Comparison of ENCODE assay signal across 8 cellular contexts in the genomic region with DNA sequence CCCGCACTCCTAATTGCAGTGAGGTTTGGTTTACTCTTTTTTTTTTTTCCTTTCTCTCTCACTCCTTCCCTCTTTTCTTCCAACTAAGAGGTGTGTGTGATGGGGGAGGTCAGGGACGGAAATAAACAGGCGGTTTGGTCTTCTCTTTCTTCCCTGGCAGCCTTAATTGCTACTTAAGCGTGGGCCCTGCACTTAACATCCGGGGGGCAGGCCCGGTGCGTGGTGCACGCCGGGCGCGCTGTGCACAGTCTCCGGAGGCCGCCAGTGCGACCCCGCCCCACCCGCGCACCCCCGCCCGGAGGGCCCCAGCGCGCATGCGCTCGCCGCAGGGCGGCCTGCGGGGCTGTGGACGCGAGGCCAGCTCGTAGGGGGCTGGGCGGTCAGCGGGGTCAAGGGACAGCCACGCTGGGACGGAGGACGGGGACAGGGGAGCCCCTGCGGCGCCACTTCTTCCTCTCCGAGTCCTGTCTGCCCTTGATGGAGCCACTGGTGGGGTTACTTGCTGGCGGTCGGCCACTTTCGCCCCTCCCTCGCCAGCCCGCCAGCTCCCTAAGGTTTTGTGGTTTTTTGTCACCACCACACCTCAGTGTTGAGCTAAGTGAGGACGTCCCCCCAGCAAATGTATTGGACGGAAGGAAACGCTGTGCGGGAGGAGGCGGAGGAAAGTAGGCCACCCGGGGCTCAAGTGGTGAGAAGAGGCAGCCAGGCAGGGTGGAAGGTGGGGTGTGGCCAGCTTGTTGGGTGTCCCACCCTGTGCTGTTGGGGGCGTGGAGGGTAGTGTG.
DNase-seq lines count a peak whose midpoint lies in the region; ATAC-seq, FAIRE-seq and TF ChIP-seq lines count a peak whose summit lies in the region.

No MANE protein-coding gene starts in this region.

- ATAC-seq in A549 (peak; percentile 20 to 68; a peak in 3 of 6 replicates), GM18907 (IDR thresholded peaks at IDR 0.05; ENCODE audit: unreplicated experiment) (peak; percentile 75), T-cell (replicated peaks in 1 of 4) (peak; percentile 96 to 99 (median 98))

- peaks cover 0 to 3% of the 10 kb centered on the region in 2 donors for H3K27me3 Mint-ChIP-seq in T-cell

- POLR2A ChIA-PET in A549 (lab: Yijun Ruan, JAX): no interaction called here
- POLR2A ChIA-PET in T-cell (lab: Charles Lee): interaction anchor here in 1 of 2 donors (0.7 kb wide), 1 partner anchor 234 kb away, joined by 3 read pairs; no protein-coding TSS in a partner anchor

- peak overlapping the region; percentile 82 for H3K4me2 ChIP-seq in A549

- peak overlapping the region; percentile 33; the same call in 2 of the 3 replicates for H3K4me3 ChIP-seq in A549
- H3K4me3 ChIP-seq in iPS-18a (ENCODE audit: low read length): peak overlapping the region; percentile 56
- H3K4me3 ChIP-seq in spleen: peak overlapping the region; percentile 20 to 69 (median 42)

- no peak for TF ChIP-seq RAD21 in A549 (conservative IDR thresholded peaks at IDR 0.05 in 1 of 2, IDR thresholded peaks at IDR 0.05 in 1 of 2)

- no peak overlapping the region for H3K9ac ChIP-seq in iPS-18a (ENCODE audit: low read length)

- CTCF ChIA-PET in A549 (lab: Yijun Ruan, JAX) (interaction anchor here (0.8 to 4.8 kb wide), 5 partner anchors 9 to 326 kb away, joined by 3 to 30 read pairs (median 4); partner anchors contain the start of gene AATF), T-cell (lab: Charles Lee) (interaction anchor here in 1 of 2 donors (1.2 kb wide), 1 partner anchor 33 kb away, joined by 3 read pairs; no protein-coding TSS in a partner anchor)

- DNase-seq in A549 (ENCODE audit: low read depth in 1 of 2, low spot score in 1 of 2) (no peak), Kasumi-1 (lab: John Stamatoyannopoulos, UW) (peak; percentile 23 to 38), T-cell (peak; percentile 63 to 86 (median 76)), spleen (peak; percentile 94), cerebellar nuclear complex (lab: John Stamatoyannopoulos, UW) (no peak)

- H3K4me3 Mint-ChIP-seq in T-cell: peak overlapping the region; percentile 78 to 82 (median 78)

- intact Hi-C loops in spleen (cut with DNase I; ENCODE audit: low total_unique reads): no loop called here

- H3K27ac ChIP-seq in A549 (peak overlapping the region; percentile 45 to 75; a peak in 4 of 6 replicates), angular gyrus (ENCODE audit: low read depth, low read length) (peak overlapping the region; percentile 55), iPS-18a (ENCODE audit: low read length) (no peak overlapping the region), spleen (peak overlapping the region; percentile 52 to 87 (median 80))

- H3K27ac Mint-ChIP-seq in T-cell: peak overlapping the region; percentile 99

- TF ChIP-seq CTCF in A549 (IDR thresholded peaks at IDR 0.05) (no peak), spleen (IDR thresholded peaks at IDR 0.05 in 8 of 11, conservative IDR thresholded peaks at IDR 0.05 in 3 of 11) (no peak)

- TF ChIP-seq POLR2A in A549 (IDR thresholded peaks at IDR 0.05; ENCODE audit: low read length) (peak; percentile 7; the same call in 1 of the 2 replicates), spleen (IDR thresholded peaks at IDR 0.05) (no peak)

- peaks cover 56 to 62% (median 59%) of the 10 kb centered on the region in 3 donors for H3K4me1 Mint-ChIP-seq in T-cell

- WGBS in A549 (ENCODE audit: missing lambda C conversion rate): 51% methylated on average over 44 of the region's 49 CpGs
- WGBS in spleen, 5 donors: 1 to 3% (median 3%) methylated on average over 23 to 49 of the region's 49 CpGs

- H3K27me3 ChIP-seq in iPS-18a (ENCODE audit: control insufficient read depth, insufficient read depth, low read length): peaks cover 8% of the 10 kb centered on the region
- H3K27me3 ChIP-seq in spleen (replicated peaks in 1 of 7): no peaks in the 10 kb centered on the region

- H3K9me3 ChIP-seq in A549 (no peaks in the 10 kb centered on the region), iPS-18a (ENCODE audit: control insufficient read depth, low read depth, low read length) (no peaks in the 10 kb centered on the region), spleen (no peaks in the 10 kb centered on the region)

- no peak for FAIRE-seq in A549 (lab: Jason Lieb, UNC)

- no peak for TF ChIP-seq EP300 in A549 (IDR thresholded peaks at IDR 0.05)

- H3K4me1 ChIP-seq in A549 (peaks cover 3% of the 10 kb centered on the region; the same call in 1 of the 3 replicates), iPS-18a (ENCODE audit: control insufficient read depth, low read depth, low read length) (peaks cover 13% of the 10 kb centered on the region), spleen (peaks cover 0 to 42% (median 21%) of the 10 kb centered on the region in 6 donors)

- H3K36me3 Mint-ChIP-seq in T-cell: no peaks in the 10 kb centered on the region

- H3K36me3 ChIP-seq in iPS-18a (ENCODE audit: control insufficient read depth, low read depth, low read length): no peaks in the 10 kb centered on the region
- H3K36me3 ChIP-seq in spleen: no peaks in the 10 kb centered on the region

- H3K9me3 Mint-ChIP-seq in T-cell: no peaks in the 10 kb centered on the region

TF ChIP-seq in A549, 52 proteins besides CTCF, POLR2A, EP300 and RAD21:
- TF ChIP-seq GATA3 (IDR thresholded peaks at IDR 0.05; ENCODE audit: borderline replicate concordance) (no peak), SREBF2 (IDR thresholded peaks at IDR 0.05) (no peak), TFCP2L1 (CRISPR knock-in tag; IDR thresholded peaks at IDR 0.05) (no peak), KDM1A (IDR thresholded peaks at IDR 0.05; ENCODE audit: low read depth) (no peak), ZC3H11A (IDR thresholded peaks at IDR 0.05) (no peak), CBX8 (IDR thresholded peaks at IDR 0.05) (no peak), KDM5A (IDR thresholded peaks at IDR 0.05) (no peak), HEYL (CRISPR knock-in tag; IDR thresholded peaks at IDR 0.05) (no peak), CHD4 (IDR thresholded peaks at IDR 0.05; ENCODE audit: borderline replicate concordance) (no peak), FOSB (CRISPR knock-in tag; IDR thresholded peaks at IDR 0.05) (no peak), RFX5 (IDR thresholded peaks at IDR 0.05) (no peak)
- TF ChIP-seq, protein P1, sequence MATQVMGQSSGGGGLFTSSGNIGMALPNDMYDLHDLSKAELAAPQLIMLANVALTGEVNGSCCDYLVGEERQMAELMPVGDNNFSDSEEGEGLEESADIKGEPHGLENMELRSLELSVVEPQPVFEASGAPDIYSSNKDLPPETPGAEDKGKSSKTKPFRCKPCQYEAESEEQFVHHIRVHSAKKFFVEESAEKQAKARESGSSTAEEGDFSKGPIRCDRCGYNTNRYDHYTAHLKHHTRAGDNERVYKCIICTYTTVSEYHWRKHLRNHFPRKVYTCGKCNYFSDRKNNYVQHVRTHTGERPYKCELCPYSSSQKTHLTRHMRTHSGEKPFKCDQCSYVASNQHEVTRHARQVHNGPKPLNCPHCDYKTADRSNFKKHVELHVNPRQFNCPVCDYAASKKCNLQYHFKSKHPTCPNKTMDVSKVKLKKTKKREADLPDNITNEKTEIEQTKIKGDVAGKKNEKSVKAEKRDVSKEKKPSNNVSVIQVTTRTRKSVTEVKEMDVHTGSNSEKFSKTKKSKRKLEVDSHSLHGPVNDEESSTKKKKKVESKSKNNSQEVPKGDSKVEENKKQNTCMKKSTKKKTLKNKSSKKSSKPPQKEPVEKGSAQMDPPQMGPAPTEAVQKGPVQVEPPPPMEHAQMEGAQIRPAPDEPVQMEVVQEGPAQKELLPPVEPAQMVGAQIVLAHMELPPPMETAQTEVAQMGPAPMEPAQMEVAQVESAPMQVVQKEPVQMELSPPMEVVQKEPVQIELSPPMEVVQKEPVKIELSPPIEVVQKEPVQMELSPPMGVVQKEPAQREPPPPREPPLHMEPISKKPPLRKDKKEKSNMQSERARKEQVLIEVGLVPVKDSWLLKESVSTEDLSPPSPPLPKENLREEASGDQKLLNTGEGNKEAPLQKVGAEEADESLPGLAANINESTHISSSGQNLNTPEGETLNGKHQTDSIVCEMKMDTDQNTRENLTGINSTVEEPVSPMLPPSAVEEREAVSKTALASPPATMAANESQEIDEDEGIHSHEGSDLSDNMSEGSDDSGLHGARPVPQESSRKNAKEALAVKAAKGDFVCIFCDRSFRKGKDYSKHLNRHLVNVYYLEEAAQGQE (IDR thresholded peaks at IDR 0.05): no peak
- TF ChIP-seq, protein P2, sequence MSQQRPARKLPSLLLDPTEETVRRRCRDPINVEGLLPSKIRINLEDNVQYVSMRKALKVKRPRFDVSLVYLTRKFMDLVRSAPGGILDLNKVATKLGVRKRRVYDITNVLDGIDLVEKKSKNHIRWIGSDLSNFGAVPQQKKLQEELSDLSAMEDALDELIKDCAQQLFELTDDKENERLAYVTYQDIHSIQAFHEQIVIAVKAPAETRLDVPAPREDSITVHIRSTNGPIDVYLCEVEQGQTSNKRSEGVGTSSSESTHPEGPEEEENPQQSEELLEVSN (IDR thresholded peaks at IDR 0.05; ENCODE audit: borderline replicate concordance, low read depth): no peak

Comparison
In these comparisons a context has a peak if more than half of its experiments do, and no peak if none do; other contexts are left out.
1. ATAC-seq: peak in every context shown above with its lines; median percentile 98 in T-cell; 75 in GM18907; 44 in A549.
2. DNase-seq: peak in Kasumi-1 (2 of 2), T-cell (34 of 34) and spleen (single experiment); none in A549 (0 of 2) and cerebellar nuclear complex (0 of 2).
3. Peak in every context shown above with its lines, with median percentiles within 50 percentile points of each other: H3K4me3 ChIP-seq.